Comparison of ENCODE assay signal across 8 cellular contexts in genomic region chr14:61355892-61356325, GRCh38. TPM values are rescaled to one million over a fixed set of nuclear protein-coding genes. Genes with fewer than 3 reads are reported as not detected.
DNase-seq lines count a peak whose midpoint lies in the region; ATAC-seq lines count a peak whose summit lies in the region.

No MANE protein-coding gene starts in this region.

- H3K9me3 ChIP-seq in CD4-positive, CD25-positive, alpha-beta regulatory T cell (ENCODE audit: control insufficient read depth in 2 of 2, low read length in 2 of 2), result no peaks in the 10 kb centered on the region
- no peaks in the 10 kb centered on the region for H3K9me3 ChIP-seq in HAP-1

- H3K4me3 ChIP-seq in CD4-positive, CD25-positive, alpha-beta regulatory T cell (ENCODE audit: low read depth, low read length), result peak overlapping the region; percentile 56
- H3K4me3 ChIP-seq in HAP-1, result no peak overlapping the region

- POLR2A ChIA-PET in activated naive CD8-positive, alpha-beta T cell treated with anti-CD3 and anti-CD28 coated beads, Interleukin-2, amount 10 ng/mL, durations not matched to agents 7 days and 5 days (lab: Charles Lee), result interaction anchor here (1.0 kb wide), 1 partner anchor 10 kb away, joined by 4 read pairs; no protein-coding TSS in a partner anchor

- H3K27ac ChIP-seq in CD4-positive, CD25-positive, alpha-beta regulatory T cell (ENCODE audit: insufficient read depth, low read length, poor library complexity, severe bottlenecking), result peak overlapping the region; percentile 41

- peaks cover 97% of the 10 kb centered on the region for H3K4me1 ChIP-seq in CD4-positive, CD25-positive, alpha-beta regulatory T cell (ENCODE audit: control insufficient read depth, insufficient read depth, low read length, poor library complexity, severe bottlenecking)
- H3K4me1 ChIP-seq in HAP-1, result no peaks in the 10 kb centered on the region

- H3K27ac Mint-ChIP-seq in CD4-positive, CD25-positive, alpha-beta regulatory T cell, result peak overlapping the region; percentile 84 to 94 (median 90)
- H3K27ac Mint-ChIP-seq in activated naive CD8-positive, alpha-beta T cell treated with anti-CD3 and anti-CD28 coated beads, Interleukin-2, amount 10 ng/mL, durations not matched to agents 7 days and 5 days, result peak overlapping the region; percentile 68
- H3K27ac Mint-ChIP-seq in stimulated activated naive CD8-positive, alpha-beta T cell treated with anti-CD3 and anti-CD28 coated beads, Interleukin-15, Interleukin-2, amounts not matched to agents 100 ng/mL and 50 ng/mL, for 24 hours, result peak overlapping the region; percentile 94

- peak overlapping the region; percentile 69 to 83 (median 70) for H3K4me3 Mint-ChIP-seq in CD4-positive, CD25-positive, alpha-beta regulatory T cell
- peak overlapping the region; percentile 47 for H3K4me3 Mint-ChIP-seq in activated naive CD8-positive, alpha-beta T cell treated with anti-CD3 and anti-CD28 coated beads, Interleukin-2, amount 10 ng/mL, durations not matched to agents 7 days and 5 days
- peak overlapping the region; percentile 72 for H3K4me3 Mint-ChIP-seq in stimulated activated naive CD8-positive, alpha-beta T cell treated with anti-CD3 and anti-CD28 coated beads, Interleukin-15, Interleukin-2, amounts not matched to agents 100 ng/mL and 50 ng/mL, for 24 hours

- peak; percentile 35 to 39 for ATAC-seq in CD4-positive, CD25-positive, alpha-beta regulatory T cell (ENCODE audit: low read depth in 2 of 2)
- peak; percentile 63 for ATAC-seq in activated naive CD8-positive, alpha-beta T cell treated with anti-CD3 and anti-CD28 coated beads, Interleukin-2, amount 10 ng/mL, durations not matched to agents 7 days and 5 days (ENCODE audit: low read depth)
- ATAC-seq in HG03460 (IDR thresholded peaks at IDR 0.05; ENCODE audit: unreplicated experiment) (no peak), HG03432 (IDR thresholded peaks at IDR 0.05; ENCODE audit: unreplicated experiment) (no peak)

- no peaks in the 10 kb centered on the region for H3K27me3 ChIP-seq in CD4-positive, CD25-positive, alpha-beta regulatory T cell (ENCODE audit: control insufficient read depth, insufficient read depth, low read length)
- H3K27me3 ChIP-seq in HAP-1 (ENCODE audit: low read depth), result no peaks in the 10 kb centered on the region; the same call in 1 of the 2 replicates

- in situ Hi-C loops in HAP-1 (cut with MboI; ENCODE audit: low sequenced_read_pairs), result no loop called here

- DNase-seq in CD4-positive, CD25-positive, alpha-beta regulatory T cell, result peak in 2 of 3 donors; percentile 36 to 38
- peak; percentile 98 for DNase-seq in NCI-H2029 treated with DMSO at 0.1 percent for 48 hours (lab: John Stamatoyannopoulos, UW)
- no peak for DNase-seq in activated naive CD8-positive, alpha-beta T cell treated with anti-CD3 and anti-CD28 coated beads, Interleukin-2, amount 10 ng/mL, durations not matched to agents 7 days and 5 days
- DNase-seq in iPS-NIHi7 (ENCODE audit: extremely low spot score), result peak; percentile 68
- no peak for DNase-seq in HAP-1 (ENCODE audit: low spot score in 2 of 2)

- peaks cover 30% of the 10 kb centered on the region for H3K36me3 Mint-ChIP-seq in CD4-positive, CD25-positive, alpha-beta regulatory T cell
- peaks cover 54% of the 10 kb centered on the region for H3K36me3 Mint-ChIP-seq in activated naive CD8-positive, alpha-beta T cell treated with anti-CD3 and anti-CD28 coated beads, Interleukin-2, amount 10 ng/mL, durations not matched to agents 7 days and 5 days
- peaks cover 63% of the 10 kb centered on the region for H3K36me3 Mint-ChIP-seq in stimulated activated naive CD8-positive, alpha-beta T cell treated with anti-CD3 and anti-CD28 coated beads, Interleukin-15, Interleukin-2, amounts not matched to agents 100 ng/mL and 50 ng/mL, for 24 hours (ENCODE audit: low read depth)

- H3K9me3 Mint-ChIP-seq in CD4-positive, CD25-positive, alpha-beta regulatory T cell, result peaks cover 0 to 2% (median 0%) of the 10 kb centered on the region in 7 donors
- H3K9me3 Mint-ChIP-seq in activated naive CD8-positive, alpha-beta T cell treated with anti-CD3 and anti-CD28 coated beads, Interleukin-2, amount 10 ng/mL, durations not matched to agents 7 days and 5 days, result no peaks in the 10 kb centered on the region
- H3K9me3 Mint-ChIP-seq in stimulated activated naive CD8-positive, alpha-beta T cell treated with anti-CD3 and anti-CD28 coated beads, Interleukin-15, Interleukin-2, amounts not matched to agents 100 ng/mL and 50 ng/mL, for 24 hours, result no peaks in the 10 kb centered on the region

- H3K36me3 ChIP-seq in CD4-positive, CD25-positive, alpha-beta regulatory T cell (ENCODE audit: control insufficient read depth, insufficient read depth, low read length), result peaks cover 24% of the 10 kb centered on the region
- H3K36me3 ChIP-seq in HAP-1 (replicated peaks), result no peaks in the 10 kb centered on the region

- H3K4me1 Mint-ChIP-seq in CD4-positive, CD25-positive, alpha-beta regulatory T cell, result peaks cover 66 to 98% (median 82%) of the 10 kb centered on the region in 4 donors
- peaks cover 77% of the 10 kb centered on the region for H3K4me1 Mint-ChIP-seq in activated naive CD8-positive, alpha-beta T cell treated with anti-CD3 and anti-CD28 coated beads, Interleukin-2, amount 10 ng/mL, durations not matched to agents 7 days and 5 days
- H3K4me1 Mint-ChIP-seq in stimulated activated naive CD8-positive, alpha-beta T cell treated with anti-CD3 and anti-CD28 coated beads, Interleukin-15, Interleukin-2, amounts not matched to agents 100 ng/mL and 50 ng/mL, for 24 hours (ENCODE audit: low read depth), result peaks cover 100% of the 10 kb centered on the region

- H3K27me3 Mint-ChIP-seq in CD4-positive, CD25-positive, alpha-beta regulatory T cell, result no peaks in the 10 kb centered on the region
- no peaks in the 10 kb centered on the region for H3K27me3 Mint-ChIP-seq in activated naive CD8-positive, alpha-beta T cell treated with anti-CD3 and anti-CD28 coated beads, Interleukin-2, amount 10 ng/mL, durations not matched to agents 7 days and 5 days
- no peaks in the 10 kb centered on the region for H3K27me3 Mint-ChIP-seq in stimulated activated naive CD8-positive, alpha-beta T cell treated with anti-CD3 and anti-CD28 coated beads, Interleukin-15, Interleukin-2, amounts not matched to agents 100 ng/mL and 50 ng/mL, for 24 hours

RNA-seq across cellular contexts. Expression of gene PRKCH, which starts 34.5 kb away (rescaled TPM):
- 457 TPM for total RNA-seq in CD4-positive, CD25-positive, alpha-beta regulatory T cell
- 100 to 1,000 TPM; 194 to 221 (median 199) TPM for polyA plus RNA-seq in CD4-positive, CD25-positive, alpha-beta regulatory T cell
- 100 to 1,000 TPM; 318 TPM for total RNA-seq in activated naive CD8-positive, alpha-beta T cell treated with anti-CD3 and anti-CD28 coated beads, Interleukin-2, amount 10 ng/mL, durations not matched to agents 7 days and 5 days

Comparison
In these comparisons a context has a peak if more than half of its experiments do, and no peak if none do; other contexts are left out.
1. ATAC-seq: peak in CD4-positive, CD25-positive, alpha-beta regulatory T cell (2 of 2) and activated naive CD8-positive, alpha-beta T cell treated with anti-CD3 and anti-CD28 coated beads, Interleukin-2, amount 10 ng/mL, durations not matched to agents 7 days and 5 days (single experiment); none in HG03460 (single experiment) and HG03432 (single experiment).
2. DNase-seq: peak in CD4-positive, CD25-positive, alpha-beta regulatory T cell (2 of 3), NCI-H2029 treated with DMSO at 0.1 percent for 48 hours (single experiment) and iPS-NIHi7 (single experiment); none in activated naive CD8-positive, alpha-beta T cell treated with anti-CD3 and anti-CD28 coated beads, Interleukin-2, amount 10 ng/mL, durations not matched to agents 7 days and 5 days (single experiment) and HAP-1 (0 of 2).
3. Peak in every context shown above with its lines, with median percentiles within 50 percentile points of each other: H3K27ac Mint-ChIP-seq and H3K4me3 Mint-ChIP-seq.